15 cellular contexts compared by ENCODE assay signal in the genomic region with DNA sequence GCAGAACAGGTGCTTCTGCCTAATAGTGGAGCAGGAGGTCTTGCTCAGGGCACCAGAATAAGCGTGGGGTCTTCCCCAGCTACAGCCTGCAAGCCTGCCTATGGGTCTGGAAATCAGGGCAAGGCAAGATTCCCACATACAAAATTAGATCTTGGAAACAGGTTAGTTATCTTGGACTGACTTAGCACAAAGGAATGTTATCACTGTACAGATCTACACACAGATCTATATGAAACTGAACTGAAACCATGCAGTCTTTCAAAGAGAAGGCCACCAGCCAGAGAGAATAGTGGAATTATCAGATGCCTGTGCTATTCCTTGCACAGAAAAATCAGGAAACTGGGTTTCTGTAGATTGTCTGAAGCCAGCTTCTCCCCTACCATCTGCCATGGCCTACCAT.
DNase-seq lines count a peak whose midpoint lies in the region; ATAC-seq and TF ChIP-seq lines count a peak whose summit lies in the region.
"Had no signal": no experiment of that assay in that cellular context is flagged by ENCODE, and none has a peak within 500 bp of the region (broad histone marks: within the 10 kb centered on the region; RNA-seq: fewer than 3 reads in every experiment).

No MANE protein-coding gene starts in this region.

- no peak for TF ChIP-seq EP300 in suprapubic skin (IDR thresholded peaks at IDR 0.05)

- 77% methylated on average over 1 of the region's 1 CpG for WGBS in suprapubic skin

- TF ChIP-seq CTCF in RWPE2 (IDR thresholded peaks at IDR 0.05; ENCODE audit: poor library complexity, severe bottlenecking) (peak; percentile 6), epithelial cell of proximal tubule (conservative IDR thresholded peaks at IDR 0.05; ENCODE audit: low read depth, low read length) (peak; percentile 44), suprapubic skin (IDR thresholded peaks at IDR 0.05) (no peak)

- no peak overlapping the region for H3K27ac Mint-ChIP-seq in T-cell
- H3K27ac Mint-ChIP-seq in activated T-helper 2 cell treated with anti-CD3 and anti-CD28 coated beads, Interferon-gamma antibody, Interleukin-2, Interleukin-4, amounts not matched to agents 10 μg/mL and 5 μg/mL and 100 μg/mL, durations not matched to agents 14 hours and 24 hours and 36 hours = no peak overlapping the region
- H3K27ac Mint-ChIP-seq: activated T-helper 1 cell treated with anti-CD3 and anti-CD28 coated beads, Interleukin-12 subunit alpha, Interleukin-12 subunit beta, Interleukin-2, Interleukin-4 antibody, amounts not matched to agents 30 ng/mL and 10 ng/mL and 1 ng/mL, durations not matched to agents 14 hours and 24 hours and 36 hours; CD4-positive, alpha-beta T cell; naive thymus-derived CD4-positive, alpha-beta T cell had no signal

- H3K4me1 ChIP-seq in RWPE2 (ENCODE audit: insufficient read depth, poor library complexity, severe bottlenecking) = peaks cover 31% of the 10 kb centered on the region
- peaks cover 31% of the 10 kb centered on the region for H3K4me1 ChIP-seq in suprapubic skin

- no peaks in the 10 kb centered on the region for H3K27me3 Mint-ChIP-seq in T-cell
- H3K27me3 Mint-ChIP-seq in activated T-helper 2 cell treated with anti-CD3 and anti-CD28 coated beads, Interferon-gamma antibody, Interleukin-2, Interleukin-4, amounts not matched to agents 10 μg/mL and 5 μg/mL and 100 μg/mL, durations not matched to agents 14 hours and 24 hours and 36 hours (ENCODE audit: low read depth) = no peaks in the 10 kb centered on the region
- H3K27me3 Mint-ChIP-seq: CD4-positive, alpha-beta T cell had no signal

- H3K27ac ChIP-seq in RWPE2 (ENCODE audit: poor library complexity, severe bottlenecking) (peak overlapping the region; percentile 13), suprapubic skin (peak overlapping the region; percentile 57)

- H3K9me3 ChIP-seq in RWPE2 (ENCODE audit: severe bottlenecking) = no peaks in the 10 kb centered on the region
- no peaks in the 10 kb centered on the region for H3K9me3 ChIP-seq in suprapubic skin

- ATAC-seq in RWPE2 (ENCODE audit: low read depth) (peak; percentile 54), T-cell (replicated peaks in 1 of 4) (no peak)
- ATAC-seq: naive thymus-derived CD4-positive, alpha-beta T cell had no signal

- no peak overlapping the region for H3K4me3 Mint-ChIP-seq in T-cell
- no peak overlapping the region for H3K4me3 Mint-ChIP-seq in activated T-helper 2 cell treated with anti-CD3 and anti-CD28 coated beads, Interferon-gamma antibody, Interleukin-2, Interleukin-4, amounts not matched to agents 10 μg/mL and 5 μg/mL and 100 μg/mL, durations not matched to agents 14 hours and 24 hours and 36 hours (ENCODE audit: low read depth)
- H3K4me3 Mint-ChIP-seq: activated T-helper 1 cell treated with anti-CD3 and anti-CD28 coated beads, Interleukin-12 subunit alpha, Interleukin-12 subunit beta, Interleukin-2, Interleukin-4 antibody, amounts not matched to agents 30 ng/mL and 10 ng/mL and 1 ng/mL, durations not matched to agents 14 hours and 24 hours and 36 hours; CD4-positive, alpha-beta T cell; naive thymus-derived CD4-positive, alpha-beta T cell had no signal

- no peaks in the 10 kb centered on the region for H3K4me1 Mint-ChIP-seq in T-cell
- no peaks in the 10 kb centered on the region for H3K4me1 Mint-ChIP-seq in activated T-helper 2 cell treated with anti-CD3 and anti-CD28 coated beads, Interferon-gamma antibody, Interleukin-2, Interleukin-4, amounts not matched to agents 10 μg/mL and 5 μg/mL and 100 μg/mL, durations not matched to agents 14 hours and 24 hours and 36 hours (ENCODE audit: low read depth)
- H3K4me1 Mint-ChIP-seq: naive thymus-derived CD4-positive, alpha-beta T cell had no signal

- H3K27me3 ChIP-seq in RWPE2 (ENCODE audit: insufficient read depth, poor library complexity, severe bottlenecking) (no peaks in the 10 kb centered on the region), suprapubic skin (no peaks in the 10 kb centered on the region)

- DNase-seq in SIG-M5 treated with dmso at 0.1 percent for 504 hours (lab: John Stamatoyannopoulos, UW; ENCODE audit: unreplicated experiment) (peak; percentile 27), SIG-M5 (lab: John Stamatoyannopoulos, UW) (no peak), RWPE2 (ENCODE audit: low spot score) (no peak), epithelial cell of proximal tubule (ENCODE audit: low read depth) (no peak), suprapubic skin (ENCODE audit: low spot score in 2 of 2) (no peak), Kasumi-1 (lab: John Stamatoyannopoulos, UW) (no peak), T-cell (no peak)
- no peak for DNase-seq in activated T-helper 2 cell treated with anti-CD3 and anti-CD28 coated beads, Interferon-gamma antibody, Interleukin-2, Interleukin-4, amounts not matched to agents 10 μg/mL and 5 μg/mL and 100 μg/mL, durations not matched to agents 14 hours and 24 hours and 36 hours (ENCODE audit: low spot score)
- DNase-seq: activated CD4-positive, alpha-beta T cell treated with anti-CD3 and anti-CD28 coated beads, Interleukin-2, amount 50 U/mL, for 4 hours; amygdala; CD4-positive, alpha-beta T cell; naive thymus-derived CD4-positive, alpha-beta T cell; NCI-H2081; SHP77 had no signal

- H3K9me3 Mint-ChIP-seq in T-cell = peaks cover 3 to 12% (median 4%) of the 10 kb centered on the region in 3 donors
- H3K9me3 Mint-ChIP-seq in activated T-helper 2 cell treated with anti-CD3 and anti-CD28 coated beads, Interferon-gamma antibody, Interleukin-2, Interleukin-4, amounts not matched to agents 10 μg/mL and 5 μg/mL and 100 μg/mL, durations not matched to agents 14 hours and 24 hours and 36 hours = peaks cover 13% of the 10 kb centered on the region
- H3K9me3 Mint-ChIP-seq: activated T-helper 1 cell treated with anti-CD3 and anti-CD28 coated beads, Interleukin-12 subunit alpha, Interleukin-12 subunit beta, Interleukin-2, Interleukin-4 antibody, amounts not matched to agents 30 ng/mL and 10 ng/mL and 1 ng/mL, durations not matched to agents 14 hours and 24 hours and 36 hours had no signal

- H3K36me3 Mint-ChIP-seq in T-cell = no peaks in the 10 kb centered on the region
- no peaks in the 10 kb centered on the region for H3K36me3 Mint-ChIP-seq in activated T-helper 2 cell treated with anti-CD3 and anti-CD28 coated beads, Interferon-gamma antibody, Interleukin-2, Interleukin-4, amounts not matched to agents 10 μg/mL and 5 μg/mL and 100 μg/mL, durations not matched to agents 14 hours and 24 hours and 36 hours (ENCODE audit: low read depth)

- CTCF ChIA-PET in T-cell (lab: Charles Lee) = no interaction called here

- no peak for TF ChIP-seq POLR2A in suprapubic skin (IDR thresholded peaks at IDR 0.05)

- POLR2A ChIA-PET in T-cell (lab: Charles Lee) = no interaction called here

- H3K36me3 ChIP-seq in RWPE2 (ENCODE audit: low read depth) (no peaks in the 10 kb centered on the region), suprapubic skin (no peaks in the 10 kb centered on the region)

- intact Hi-C loops in activated T-helper 2 cell treated with anti-CD3 and anti-CD28 coated beads, Interferon-gamma antibody, Interleukin-2, Interleukin-4, amounts not matched to agents 10 μg/mL and 5 μg/mL and 100 μg/mL, durations not matched to agents 14 hours and 24 hours and 36 hours (cut with micrococcal nuclease) = loop anchor here (10.0 kb wide), 1 partner anchor 1695 kb away; no protein-coding TSS in a partner anchor

- H3K4me3 ChIP-seq in RWPE2 (ENCODE audit: severe bottlenecking) (no peak overlapping the region), epithelial cell of proximal tubule (ENCODE audit: low read depth, low read length) (no peak overlapping the region), suprapubic skin (no peak overlapping the region)

Comparison
In these comparisons a context has a peak if more than half of its experiments do, and no peak if none do; other contexts are left out.
1. CTCF ChIP-seq: peak in RWPE2 (single experiment) and epithelial cell of proximal tubule (single experiment); none in suprapubic skin (0 of 2).